In the genomic region with DNA sequence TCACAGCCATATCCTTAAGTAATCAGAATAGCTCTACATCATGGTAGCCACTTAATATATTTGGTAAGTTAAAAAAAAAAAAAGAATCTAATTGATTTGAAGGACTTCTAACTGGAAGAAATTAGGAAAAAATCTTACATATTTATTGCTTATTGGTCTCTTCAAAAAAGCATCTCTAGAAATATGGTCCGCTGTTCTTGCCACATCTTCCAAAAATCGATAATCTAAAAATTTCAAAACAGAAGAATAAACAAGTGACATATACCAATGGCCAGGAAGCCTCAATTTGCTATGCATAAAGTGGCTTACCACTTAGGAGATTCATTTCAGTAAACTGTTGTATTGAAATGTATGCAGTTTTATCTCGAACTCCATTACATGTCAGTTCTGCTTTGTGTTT, we compare ENCODE assay signal across 18 cellular contexts. TPM values are rescaled to one million over a fixed set of nuclear protein-coding genes. Genes with fewer than 3 reads are reported as not detected.
DNase-seq lines count a peak whose midpoint lies in the region; ATAC-seq and TF ChIP-seq lines count a peak whose summit lies in the region.
"Had no signal": no experiment of that assay in that cellular context is flagged by ENCODE, and none has a peak within 500 bp of the region (broad histone marks: within the 10 kb centered on the region; RNA-seq: fewer than 3 reads in every experiment).

No MANE protein-coding gene starts in this region.

- ATAC-seq in central memory CD8-positive, alpha-beta T cell (replicated peaks; ENCODE audit: extremely low read depth, poor library complexity, severe bottlenecking) = no peak
- no peak for ATAC-seq in HG02610 (IDR thresholded peaks at IDR 0.05; ENCODE audit: unreplicated experiment)
- ATAC-seq: lower lobe of right lung had no signal

- no TSS peak for BruUV-seq in OCI-LY7 (replicated peaks; lab: Mats Ljungman, UMichigan)

- intact Hi-C loops in OCI-LY7 (cut with micrococcal nuclease; ENCODE audit: unreplicated experiment) = loop anchor here (2.0 to 10.0 kb wide), 2 partner anchors 17 to 401 kb away; no protein-coding TSS in a partner anchor
- intact Hi-C loops in ascending aorta (cut with DNase I) = loop anchor here (5.0 kb wide), 2 partner anchors 181 to 409 kb away; no protein-coding TSS in a partner anchor

- no peak overlapping the region for H2AFZ ChIP-seq in OCI-LY7 (ENCODE audit: low read length)
- no peak overlapping the region for H2AFZ ChIP-seq in neuron (ENCODE audit: low read depth, low read length)

- no peaks in the 10 kb centered on the region for H3K9me3 Mint-ChIP-seq in activated naive CD4-positive, alpha-beta T cell treated with anti-CD3 and anti-CD28 coated beads, Interleukin-2, amount 10 ng/mL, durations not matched to agents 7 days and 5 days
- H3K9me3 Mint-ChIP-seq in central memory CD8-positive, alpha-beta T cell = no peaks in the 10 kb centered on the region

- no peaks in the 10 kb centered on the region for H3K27me3 ChIP-seq in neuron (ENCODE audit: insufficient read depth, low read length)
- H3K27me3 ChIP-seq in ascending aorta = no peaks in the 10 kb centered on the region
- H3K27me3 ChIP-seq: brain microvascular endothelial cell, transverse colon had no signal

- peaks cover 23% of the 10 kb centered on the region for H3K4me1 ChIP-seq in OCI-LY7 (ENCODE audit: insufficient read depth, low read length, poor library complexity, severe bottlenecking)
- peaks cover 14% of the 10 kb centered on the region for H3K4me1 ChIP-seq in neuron (ENCODE audit: insufficient read depth, low read length)
- peaks cover 0 to 2% of the 10 kb centered on the region in 2 donors for H3K4me1 ChIP-seq in ascending aorta

- peaks cover 67% of the 10 kb centered on the region for H3K79me2 ChIP-seq in OCI-LY7 (ENCODE audit: insufficient read depth, low read depth, low read length)

- CTCF ChIA-PET in activated naive CD4-positive, alpha-beta T cell treated with anti-CD3 and anti-CD28 coated beads, Interleukin-2, amount 10 ng/mL, durations not matched to agents 7 days and 5 days (lab: Charles Lee) = interaction anchor here (1.5 kb wide), 1 partner anchor 13 kb away, joined by 3 read pairs; no protein-coding TSS in a partner anchor
- CTCF ChIA-PET in OCI-LY7 (lab: Charles Lee; ENCODE audit: unreplicated experiment) = no interaction called here

- TF ChIP-seq CTCF in OCI-LY7 (conservative IDR thresholded peaks at IDR 0.05; ENCODE audit: low read length) = no peak
- no peak for TF ChIP-seq CTCF in ascending aorta (IDR thresholded peaks at IDR 0.05)

- H3K9me3 ChIP-seq in OCI-LY7 (ENCODE audit: low read length) = 0 out of 2 replicates have a peak, but pooled peaks cover 4% of the 10 kb centered on the region
- no peaks in the 10 kb centered on the region for H3K9me3 ChIP-seq in neuron (ENCODE audit: low read length)
- no peaks in the 10 kb centered on the region for H3K9me3 ChIP-seq in ascending aorta
- H3K9me3 ChIP-seq: lower lobe of right lung, transverse colon had no signal

- peaks cover 26% of the 10 kb centered on the region for H3K4me1 Mint-ChIP-seq in activated naive CD4-positive, alpha-beta T cell treated with anti-CD3 and anti-CD28 coated beads, Interleukin-2, amount 10 ng/mL, durations not matched to agents 7 days and 5 days
- H3K4me1 Mint-ChIP-seq in central memory CD8-positive, alpha-beta T cell = peaks cover 11% of the 10 kb centered on the region

- POLR2A ChIA-PET in OCI-LY7 (lab: Charles Lee) = interaction anchor here (1.0 to 2.4 kb wide), 3 partner anchors 14 to 18 kb away, joined by 3 to 9 read pairs (median 3); no protein-coding TSS in a partner anchor

- no peaks in the 10 kb centered on the region for H3K27me3 Mint-ChIP-seq in activated naive CD4-positive, alpha-beta T cell treated with anti-CD3 and anti-CD28 coated beads, Interleukin-2, amount 10 ng/mL, durations not matched to agents 7 days and 5 days
- H3K27me3 Mint-ChIP-seq in central memory CD8-positive, alpha-beta T cell = no peaks in the 10 kb centered on the region

- no peaks in the 10 kb centered on the region for H3K9me2 ChIP-seq in OCI-LY7 (ENCODE audit: insufficient read depth, low read length)

- no peak overlapping the region for H3K27ac Mint-ChIP-seq in activated naive CD4-positive, alpha-beta T cell treated with anti-CD3 and anti-CD28 coated beads, Interleukin-2, amount 10 ng/mL, durations not matched to agents 7 days and 5 days
- H3K27ac Mint-ChIP-seq in central memory CD8-positive, alpha-beta T cell (ENCODE audit: low read depth) = peak overlapping the region; percentile 25

- peaks cover 11% of the 10 kb centered on the region; the same call in 1 of the 2 replicates for H4K20me1 ChIP-seq in OCI-LY7 (ENCODE audit: insufficient read depth, low read length)

- H3K4me3 ChIP-seq in OCI-LY7 (ENCODE audit: low read depth, low read length, poor library complexity, severe bottlenecking) = peak overlapping the region; percentile 92
- peak overlapping the region; percentile 83 for H3K4me3 ChIP-seq in neuron (ENCODE audit: low read length)
- no peak overlapping the region for H3K4me3 ChIP-seq in ascending aorta
- H3K4me3 ChIP-seq: transverse colon had no signal

- H3K4me2 ChIP-seq in OCI-LY7 (ENCODE audit: low read length) = peak overlapping the region; percentile 94

- H3K36me3 Mint-ChIP-seq in activated naive CD4-positive, alpha-beta T cell treated with anti-CD3 and anti-CD28 coated beads, Interleukin-2, amount 10 ng/mL, durations not matched to agents 7 days and 5 days = peaks cover 26% of the 10 kb centered on the region
- H3K36me3 Mint-ChIP-seq in central memory CD8-positive, alpha-beta T cell (ENCODE audit: insufficient read depth) = peaks cover 17% of the 10 kb centered on the region

- DNase-seq in activated naive CD4-positive, alpha-beta T cell treated with anti-CD3 and anti-CD28 coated beads, Interleukin-2, amount 10 ng/mL, durations not matched to agents 7 days and 5 days = no peak
- no peak for DNase-seq in activated naive CD4-positive, alpha-beta T cell treated with Interleukin-2 at 50 U/mL for 16 hours
- DNase-seq in OCI-LY7 (ENCODE audit: low spot score) = no peak
- DNase-seq in central memory CD8-positive, alpha-beta T cell (ENCODE audit: low spot score in 2 of 2) = no peak
- no peak for DNase-seq in ascending aorta (ENCODE audit: low spot score in 2 of 2)
- DNase-seq in GM19238 (ENCODE audit: insufficient read length, low spot score) = no peak
- DNase-seq: activated CD4-positive, alpha-beta T cell treated with anti-CD3 and anti-CD28 coated beads for 48 hours; activated effector memory CD4-positive, alpha-beta T cell treated with anti-CD3 and anti-CD28 coated beads, Interleukin-2, amount 50 U/mL, for 16 hours; brain microvascular endothelial cell; lower lobe of right lung; MV-4-11; NCI-H2107; NCI-H774; nucleus accumbens; stimulated activated CD4-positive, alpha-beta T cell treated with anti-CD3 and anti-CD28 coated beads, Interleukin-4, amount 100 ng/mL, for 4 hours; transverse colon had no signal

- H3K4me3 Mint-ChIP-seq in activated naive CD4-positive, alpha-beta T cell treated with anti-CD3 and anti-CD28 coated beads, Interleukin-2, amount 10 ng/mL, durations not matched to agents 7 days and 5 days = peak overlapping the region; percentile 20
- peak overlapping the region; percentile 30 for H3K4me3 Mint-ChIP-seq in central memory CD8-positive, alpha-beta T cell

- H3K27ac ChIP-seq in OCI-LY7 (ENCODE audit: low read depth, low read length, poor library complexity, severe bottlenecking) (no peak overlapping the region), ascending aorta (no peak overlapping the region)
- H3K27ac ChIP-seq: brain microvascular endothelial cell, lower lobe of right lung, transverse colon had no signal

- H3K36me3 ChIP-seq in OCI-LY7 (ENCODE audit: insufficient read depth, low read length) (peaks cover 58% of the 10 kb centered on the region), neuron (ENCODE audit: insufficient read depth, low read length) (peaks cover 47% of the 10 kb centered on the region), ascending aorta (peaks cover 3 to 28% of the 10 kb centered on the region in 2 donors)

RNA-seq across cellular contexts. Expression of gene ZNHIT6, which starts 2.3 kb away (rescaled TPM):
- total RNA-seq in OCI-LY7 (2014; rRNA removed; shearing (Covaris generic)) = 14.5 and 18.5 TPM in 2 replicates
- total RNA-seq in OCI-LY7 (2022) (20.4 and 24.5 TPM in 2 replicates), ascending aorta (8.2 TPM)

Comparison
In these comparisons a context has a peak if more than half of its experiments do, and no peak if none do; other contexts are left out.
1. H3K4me3 ChIP-seq: peak in OCI-LY7 (single experiment) and neuron (single experiment); none in ascending aorta (0 of 2).